Comparison of ENCODE assay signal across 21 cellular contexts in genomic region chr21:43031121-43031624, GRCh38.
"Had no signal": no experiment of that assay in that cellular context is flagged by ENCODE, and none has a peak within 500 bp of the region (broad histone marks: within the 10 kb centered on the region; RNA-seq: fewer than 3 reads in every experiment).

No MANE protein-coding gene starts in this region.

- H3K27ac ChIP-seq: dorsolateral prefrontal cortex, gastrocnemius medialis, left ventricle myocardium inferior, psoas muscle, sigmoid colon, skin epidermis, stomach, uterus had no signal

- H3K27me3 Mint-ChIP-seq: naive B cell, type B pancreatic cell had no signal

- H3K27me3 ChIP-seq: dorsolateral prefrontal cortex, gastrocnemius medialis, sigmoid colon, stomach, uterus had no signal

- H3K4me3 ChIP-seq: dorsolateral prefrontal cortex, gastrocnemius medialis, left ventricle myocardium inferior, lung, psoas muscle, sigmoid colon, skin epidermis, stomach, uterus had no signal

- H3K4me3 Mint-ChIP-seq: naive B cell, nephron, type B pancreatic cell had no signal

- DNase-seq: cortex of kidney; dorsolateral prefrontal cortex; effector CD8-positive, alpha-beta T cell; gastrocnemius medialis; glutamatergic neuron; islet precursor cell; left ventricle myocardium inferior; mesendoderm; naive B cell; psoas muscle; retina; sigmoid colon; stimulated activated CD4-positive, alpha-beta T cell treated with anti-CD3 and anti-CD28 coated beads, Interleukin-12 subunit alpha, Interleukin-12 subunit beta, amount 100 ng/mL, for 4 hours; stimulated activated naive CD4-positive, alpha-beta T cell; stomach; uterus had no signal

- H3K4me1 Mint-ChIP-seq: naive B cell, nephron had no signal

- H3K27ac Mint-ChIP-seq: nephron, type B pancreatic cell had no signal

- H3K9me3 Mint-ChIP-seq: naive B cell, nephron, type B pancreatic cell had no signal

- H3K4me1 ChIP-seq: gastrocnemius medialis, psoas muscle, sigmoid colon, stomach, uterus had no signal

- H3K36me3 ChIP-seq: uterus had no signal

- ATAC-seq: esophagus mucosa, gastrocnemius medialis, psoas muscle had no signal

- H3K9me3 ChIP-seq: gastrocnemius medialis, left ventricle myocardium inferior, psoas muscle, sigmoid colon, stomach, uterus had no signal
